In the genomic region with DNA sequence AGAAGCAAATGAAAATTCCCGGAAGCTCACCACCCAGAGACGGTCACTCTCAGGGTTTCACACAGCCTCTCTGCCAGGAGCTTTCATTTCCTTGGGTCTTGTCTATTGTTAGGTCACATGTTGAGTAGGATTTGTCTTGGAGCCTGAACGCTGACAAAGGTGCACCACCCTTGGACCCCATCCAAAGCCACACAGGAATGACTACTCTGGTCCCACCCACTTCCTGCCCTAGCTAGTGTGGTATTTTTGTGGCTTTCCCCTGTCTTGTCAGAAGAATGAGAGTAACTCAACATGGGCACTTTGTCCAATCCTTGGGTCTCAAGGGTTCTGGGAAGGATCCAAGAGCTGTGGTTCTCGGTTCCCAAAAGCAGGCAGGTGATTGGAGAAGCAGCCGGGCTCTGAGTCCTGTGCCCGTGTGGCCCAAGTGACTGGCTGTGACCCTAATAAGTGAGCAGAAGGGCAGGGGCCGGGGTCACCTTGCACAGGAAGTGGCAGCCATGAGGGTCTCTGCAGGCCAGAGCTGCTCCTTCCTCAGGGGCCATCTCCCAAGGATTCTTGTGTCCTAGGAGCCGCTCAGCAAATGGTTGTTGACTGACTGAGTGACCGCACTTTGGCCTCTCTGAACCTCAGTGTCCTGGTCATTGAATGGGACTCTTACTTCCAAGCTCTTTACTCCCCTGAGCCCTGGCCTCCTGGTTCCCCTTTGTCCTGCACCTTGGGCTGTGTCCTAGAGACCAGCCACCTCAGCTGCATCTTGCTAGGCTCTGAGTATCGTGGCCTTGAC, we compare ENCODE assay signal across 9 cellular contexts. TPM values are rescaled to one million over a fixed set of nuclear protein-coding genes. Genes with fewer than 3 reads are reported as not detected.
A peak's percentile ranks its signal among the peaks of the same experiment; 100 is the strongest.
DNase-seq lines count a peak whose midpoint lies in the region; ATAC-seq and TF ChIP-seq lines count a peak whose summit lies in the region.
"Had no signal": no experiment of that assay in that cellular context is flagged by ENCODE, and none has a peak within 500 bp of the region (broad histone marks: within the 10 kb centered on the region; RNA-seq: fewer than 3 reads in every experiment).

No MANE protein-coding gene starts in this region.

- no peaks in the 10 kb centered on the region for H3K9me3 Mint-ChIP-seq in HFFc6
- no peaks in the 10 kb centered on the region for H3K9me3 Mint-ChIP-seq in activated naive CD4-positive, alpha-beta T cell treated with anti-CD3 and anti-CD28 coated beads, Interleukin-2, amount 50 U/mL, for 24 hours

- H3K9me3 ChIP-seq in mucosa of descending colon = no peaks in the 10 kb centered on the region

- H3K4me1 ChIP-seq in mucosa of descending colon (ENCODE audit: low read depth) (peaks cover 13% of the 10 kb centered on the region), urinary bladder (ENCODE audit: insufficient read depth) (no peaks in the 10 kb centered on the region)

- peak; percentile 32 for DNase-seq in AG08395 (ENCODE audit: low spot score)
- peak; percentile 4 for DNase-seq in HFFc6
- peak; percentile 95 for DNase-seq in RPMI8226
- DNase-seq in mucosa of descending colon = peak; percentile 63 to 85 (median 65)

- 66% methylated on average over 10 of the region's 10 CpGs for WGBS in urinary bladder

- ATAC-seq in mucosa of descending colon (peak; percentile 91), GM21576 (IDR thresholded peaks at IDR 0.05; ENCODE audit: unreplicated experiment) (no peak), GM19395 (IDR thresholded peaks at IDR 0.05; ENCODE audit: unreplicated experiment) (no peak)

- peaks cover 18% of the 10 kb centered on the region for H3K4me1 Mint-ChIP-seq in HFFc6 (ENCODE audit: low read depth)
- peaks cover 88% of the 10 kb centered on the region for H3K4me1 Mint-ChIP-seq in activated naive CD4-positive, alpha-beta T cell treated with anti-CD3 and anti-CD28 coated beads, Interleukin-2, amount 50 U/mL, for 24 hours

- no peaks in the 10 kb centered on the region for H3K36me3 Mint-ChIP-seq in HFFc6 (ENCODE audit: low read depth)
- H3K36me3 Mint-ChIP-seq in activated naive CD4-positive, alpha-beta T cell treated with anti-CD3 and anti-CD28 coated beads, Interleukin-2, amount 50 U/mL, for 24 hours = no peaks in the 10 kb centered on the region

- H3K27me3 Mint-ChIP-seq in HFFc6 (ENCODE audit: insufficient read depth) = peaks cover 19% of the 10 kb centered on the region
- no peaks in the 10 kb centered on the region for H3K27me3 Mint-ChIP-seq in activated naive CD4-positive, alpha-beta T cell treated with anti-CD3 and anti-CD28 coated beads, Interleukin-2, amount 50 U/mL, for 24 hours

- H3K27ac ChIP-seq in urinary bladder (ENCODE audit: low read depth) = peak overlapping the region; percentile 38
- H3K27ac ChIP-seq: cardiac muscle cell had no signal

- H3K36me3 ChIP-seq in mucosa of descending colon (ENCODE audit: low read depth) (no peaks in the 10 kb centered on the region), urinary bladder (ENCODE audit: insufficient read depth) (no peaks in the 10 kb centered on the region)
- H3K36me3 ChIP-seq: cardiac muscle cell had no signal

- H3K4me3 ChIP-seq in mucosa of descending colon = no peak overlapping the region
- H3K4me3 ChIP-seq in urinary bladder (ENCODE audit: low read depth, low read length) = no peak overlapping the region
- H3K4me3 ChIP-seq: cardiac muscle cell had no signal

- TF ChIP-seq CTCF in HFFc6 (IDR thresholded peaks at IDR 0.05) = no peak
- no peak for TF ChIP-seq CTCF in mucosa of descending colon (IDR thresholded peaks at IDR 0.05)

- intact Hi-C loops in mucosa of descending colon (cut with DNase I, micrococcal nuclease) = no loop called here

- no peak overlapping the region for H3K27ac Mint-ChIP-seq in HFFc6
- peak overlapping the region; percentile 82 for H3K27ac Mint-ChIP-seq in activated naive CD4-positive, alpha-beta T cell treated with anti-CD3 and anti-CD28 coated beads, Interleukin-2, amount 50 U/mL, for 24 hours

- no peak overlapping the region for H3K4me3 Mint-ChIP-seq in HFFc6
- H3K4me3 Mint-ChIP-seq in activated naive CD4-positive, alpha-beta T cell treated with anti-CD3 and anti-CD28 coated beads, Interleukin-2, amount 50 U/mL, for 24 hours = peak overlapping the region; percentile 78

RNA-seq across cellular contexts. Expression of gene FGD3, which starts 6.9 kb away (rescaled TPM):
- total RNA-seq in HFFc6 (2021; fragmentation: NEBNext Ultra II Directional; extraction: Animal tissue kit (Norgen Biotek cat#: 25700)) = not detected
- total RNA-seq in mucosa of descending colon (1 to 10 TPM; 3.3 to 5.4 (median 5.3) TPM), urinary bladder (7.4 TPM)
- polyA plus RNA-seq in urinary bladder = 5.8 TPM
- polyA plus RNA-seq: cardiac muscle cell had no signal

Comparison
In these comparisons a context has a peak if more than half of its experiments do, and no peak if none do; other contexts are left out.
1. DNase-seq: peak in every context shown above with its lines; median percentile 95 in RPMI8226; 65 in mucosa of descending colon; 32 in AG08395; 4 in HFFc6.